1 cellular context compared by ENCODE assay signal in genomic region chr4:112231779-112232713, GRCh38.
TF ChIP-seq lines count a peak whose summit lies in the region.

Gene AP1AR (plus strand): TSS chr4:112231787. CDS start chr4:112232092, 305 bp downstream.

TF ChIP-seq in HepG2, 621 proteins besides CTCF, POLR2A, EP300 and RAD21 (continued from another document and continues in another):
- TF ChIP-seq NFIC (IDR thresholded peaks at IDR 0.05; ENCODE audit: low read length) = no peak
- 0 out of 2 replicates have a peak, but pooled peaks have one; percentile 27 for TF ChIP-seq TEAD2 (CRISPR knock-in tag; IDR thresholded peaks at IDR 0.05)
- TF ChIP-seq SAFB2 (CRISPR knock-in tag; IDR thresholded peaks at IDR 0.05; ENCODE audit: borderline replicate concordance, low read depth) = 0 out of 2 replicates have a peak, but pooled peaks have one; percentile 61
- no peak; the same call in 1 of the 2 replicates for TF ChIP-seq SMAD3 (CRISPR knock-in tag; IDR thresholded peaks at IDR 0.05)
- no peak; the same call in 1 of the 2 replicates for TF ChIP-seq NR0B2 (CRISPR knock-in tag; IDR thresholded peaks at IDR 0.05)
- peak; percentile 98 for TF ChIP-seq AGO2 (optimal IDR thresholded peaks at IDR 0.05; ENCODE audit: low read depth, low read length)
- TF ChIP-seq PHF21A (CRISPR knock-in tag; IDR thresholded peaks at IDR 0.05) = no peak
- TF ChIP-seq TIGD3 (CRISPR knock-in tag; IDR thresholded peaks at IDR 0.05; ENCODE audit: borderline replicate concordance) = no peak
- peak; percentile 87; the same call in 1 of the 2 replicates for TF ChIP-seq ZNF124 (CRISPR knock-in tag; IDR thresholded peaks at IDR 0.05)
- TF ChIP-seq DR1 (CRISPR knock-in tag; IDR thresholded peaks at IDR 0.05) = peak; percentile 24
- TF ChIP-seq ZNF354B (CRISPR knock-in tag; IDR thresholded peaks at IDR 0.05) = no peak
- peak; percentile 77; the same call in 1 of the 2 replicates for TF ChIP-seq THAP9 (CRISPR knock-in tag; IDR thresholded peaks at IDR 0.05; ENCODE audit: borderline replicate concordance)
- peak; percentile 10; the same call in 1 of the 2 replicates for TF ChIP-seq IRF2 (CRISPR knock-in tag; IDR thresholded peaks at IDR 0.05)
- TF ChIP-seq SP1 (IDR thresholded peaks at IDR 0.05) = no peak
- TF ChIP-seq SP1 (CRISPR knock-in tag; IDR thresholded peaks at IDR 0.05) = peak; percentile 21; the same call in 1 of the 2 replicates
- TF ChIP-seq ZHX2 (IDR thresholded peaks at IDR 0.05; ENCODE audit: low read depth) = peak; percentile 6; the same call in 1 of the 2 replicates
- TF ChIP-seq ZHX2 (CRISPR knock-in tag; IDR thresholded peaks at IDR 0.05; ENCODE audit: borderline replicate concordance) = no peak
- TF ChIP-seq ZNF83 (CRISPR knock-in tag; IDR thresholded peaks at IDR 0.05; ENCODE audit: borderline replicate concordance) = peak; percentile 43; the same call in 1 of the 2 replicates
- TF ChIP-seq ZBTB2 (CRISPR knock-in tag; IDR thresholded peaks at IDR 0.05; ENCODE audit: low read depth) = no peak
- TF ChIP-seq HNRNPL (IDR thresholded peaks at IDR 0.05; ENCODE audit: low read depth, low read length) = 0 out of 2 replicates have a peak, but pooled peaks have one; percentile 51
- no peak for TF ChIP-seq ZNF264 (CRISPR knock-in tag; IDR thresholded peaks at IDR 0.05)
- TF ChIP-seq ZNF136 (CRISPR knock-in tag; IDR thresholded peaks at IDR 0.05; ENCODE audit: low read depth) = no peak
- no peak for TF ChIP-seq ZNF256 (CRISPR knock-in tag; conservative IDR thresholded peaks at IDR 0.05)
- no peak for TF ChIP-seq PBX2 (CRISPR knock-in tag; IDR thresholded peaks at IDR 0.05)
- TF ChIP-seq GMEB1 (CRISPR knock-in tag; IDR thresholded peaks at IDR 0.05; ENCODE audit: borderline replicate concordance) = no peak; the same call in 1 of the 2 replicates
- peak; percentile 90; the same call in 1 of the 2 replicates for TF ChIP-seq ZGPAT (CRISPR knock-in tag; IDR thresholded peaks at IDR 0.05)
- no peak for TF ChIP-seq ZNF615 (CRISPR knock-in tag; IDR thresholded peaks at IDR 0.05; ENCODE audit: borderline replicate concordance)
- no peak for TF ChIP-seq WIZ (CRISPR knock-in tag; IDR thresholded peaks at IDR 0.05)
- no peak for TF ChIP-seq BRCA1 (CRISPR knock-in tag; IDR thresholded peaks at IDR 0.05)
- no peak for TF ChIP-seq ZNF17 (CRISPR knock-in tag; IDR thresholded peaks at IDR 0.05)
- no peak for TF ChIP-seq SIN3B (IDR thresholded peaks at IDR 0.05; ENCODE audit: low read length)
- TF ChIP-seq GTF2F1 (IDR thresholded peaks at IDR 0.05; ENCODE audit: low read length) = no peak
- TF ChIP-seq CEBPB (IDR thresholded peaks at IDR 0.05; ENCODE audit: borderline replicate concordance, low read depth, low read length) = no peak
- TF ChIP-seq ZNF674 (CRISPR knock-in tag; IDR thresholded peaks at IDR 0.05; ENCODE audit: low read depth) = no peak
- no peak; the same call in 1 of the 2 replicates for TF ChIP-seq ZNF567 (CRISPR knock-in tag; IDR thresholded peaks at IDR 0.05; ENCODE audit: borderline replicate concordance)
- no peak for TF ChIP-seq BCL6 (CRISPR knock-in tag; IDR thresholded peaks at IDR 0.05)
- TF ChIP-seq ZHX1 (CRISPR knock-in tag; IDR thresholded peaks at IDR 0.05; ENCODE audit: low read depth) = no peak; the same call in 1 of the 2 replicates
- TF ChIP-seq ZNF484 (CRISPR knock-in tag; IDR thresholded peaks at IDR 0.05; ENCODE audit: borderline replicate concordance, low read depth) = no peak
- TF ChIP-seq MXD4 (CRISPR knock-in tag; IDR thresholded peaks at IDR 0.05) = peak; percentile 82
- no peak for TF ChIP-seq PPARG (CRISPR knock-in tag; conservative IDR thresholded peaks at IDR 0.05)
- TF ChIP-seq ZNF766 (CRISPR knock-in tag; IDR thresholded peaks at IDR 0.05; ENCODE audit: borderline replicate concordance) = no peak
